23 cellular contexts compared by ENCODE assay signal in genomic region chr7:121793716-121794115, GRCh38.
DNase-seq lines count a peak whose midpoint lies in the region; ATAC-seq, FAIRE-seq and TF ChIP-seq lines count a peak whose summit lies in the region.
"Had no signal": no experiment of that assay in that cellular context is flagged by ENCODE, and none has a peak within 500 bp of the region (broad histone marks: within the 10 kb centered on the region; RNA-seq: fewer than 3 reads in every experiment).

No MANE protein-coding gene starts in this region.

- intact Hi-C loops in HepG2 (cut with micrococcal nuclease; ENCODE audit: unreplicated experiment): no loop called here
- intact Hi-C loops in right lobe of liver (cut with DNase I): no loop called here

- DNase-seq in HepG2 (ENCODE audit: low spot score) (no peak), right lobe of liver (no peak), astrocyte of the hippocampus (ENCODE audit: low read depth, low spot score) (peak; percentile 75), epithelial cell of esophagus (ENCODE audit: low read depth) (peak; percentile 41), NCI-H2107 (lab: John Stamatoyannopoulos, UW) (no peak)
- no peak for DNase-seq in stimulated activated CD4-positive, alpha-beta T cell treated with anti-CD3 and anti-CD28 coated beads, Interleukin-15, amount 100 ng/mL, for 24 hours
- DNase-seq: CD4-positive, alpha-beta T cell; COR-L47; GOT3; HCEC 1CT; IMR-90; NCI-H1417 treated with DMSO at 0.1 percent for 48 hours; NCI-H187 treated with DMSO at 0.1 percent for 48 hours; NCI-H2171; NCI-H524 treated with DMSO at 0.1 percent for 48 hours; NCI-H82; SJCRH30; T-cell had no signal

- H3K36me3 ChIP-seq in HepG2 (replicated peaks in 1 of 2; ENCODE audit: control insufficient read depth in 1 of 2, insufficient read depth in 2 of 2, low read length in 2 of 2) (no peaks in the 10 kb centered on the region), right lobe of liver (no peaks in the 10 kb centered on the region)
- H3K36me3 ChIP-seq: SJCRH30 had no signal

- no peak for TF ChIP-seq RAD21 in HepG2 (CRISPR knock-in tag; IDR thresholded peaks at IDR 0.05)

- H4K20me1 ChIP-seq in HepG2 (ENCODE audit: insufficient read depth, low read length): no peaks in the 10 kb centered on the region

- H3K4me2 ChIP-seq in HepG2 (ENCODE audit: low read depth, low read length): no peak overlapping the region

- H3K4me1 ChIP-seq in HepG2 (ENCODE audit: insufficient read depth, low read length): no peaks in the 10 kb centered on the region
- H3K4me1 ChIP-seq in right lobe of liver: no peaks in the 10 kb centered on the region
- H3K4me1 ChIP-seq: SJCRH30 had no signal

- no peak for FAIRE-seq in HepG2 (lab: Jason Lieb, UNC)
- FAIRE-seq: G401.6, GM18507, HTR-8/SVneo, RCC 7860 had no signal

- H3K27ac ChIP-seq in HepG2 (ENCODE audit: extremely low read length, insufficient read depth, low read length) (no peak overlapping the region), right lobe of liver (no peak overlapping the region)
- H3K27ac ChIP-seq: SJCRH30 had no signal

- BruUV-seq in HepG2 (replicated peaks; lab: Mats Ljungman, UMichigan): no TSS peak

- no peak overlapping the region for H3K4me3 ChIP-seq in HepG2 (replicated peaks in 1 of 3; ENCODE audit: insufficient read depth in 1 of 3, low read depth in 2 of 3, low read length in 3 of 3)
- no peak overlapping the region for H3K4me3 ChIP-seq in right lobe of liver
- H3K4me3 ChIP-seq in epithelial cell of esophagus (ENCODE audit: low read length): no peak overlapping the region
- H3K4me3 ChIP-seq: SJCRH30 had no signal

- H2AFZ ChIP-seq in HepG2 (ENCODE audit: low read length): no peak overlapping the region

- 0% methylated on average over 5 of the region's 5 CpGs for WGBS in HepG2 (ENCODE audit: low lambda C conversion rate)
- WGBS in right lobe of liver (ENCODE audit: insufficient coverage, low coverage, low lambda C conversion rate, missing lambda C conversion rate): 58% methylated on average over 5 of the region's 5 CpGs

- TF ChIP-seq EP300 in HepG2 (IDR thresholded peaks at IDR 0.05; ENCODE audit: low read depth in 2 of 2, low read length in 2 of 2) (no peak), HepG2 (CRISPR knock-in tag; IDR thresholded peaks at IDR 0.05; ENCODE audit: borderline replicate concordance) (no peak)

- TF ChIP-seq CTCF in HepG2 (CRISPR knock-in tag; IDR thresholded peaks at IDR 0.05) (no peak), right lobe of liver (IDR thresholded peaks at IDR 0.05) (no peak), epithelial cell of esophagus (IDR thresholded peaks at IDR 0.05; ENCODE audit: insufficient read depth, low read depth, low read length, missing control alignments) (no peak)

- POLR2A ChIA-PET in HepG2 (lab: Yijun Ruan, JAX): no interaction called here

- H3K9me3 ChIP-seq in HepG2 (ENCODE audit: low read length) (no peaks in the 10 kb centered on the region), right lobe of liver (no peaks in the 10 kb centered on the region)
- H3K9me3 ChIP-seq: SJCRH30 had no signal

- in situ Hi-C loops in HepG2 (cut with HindIII; ENCODE audit: extremely low pct_ligation_motif_present, low pct_unique_long_range_greater_than_20kb): no loop called here

- no peaks in the 10 kb centered on the region for H3K27me3 ChIP-seq in HepG2 (ENCODE audit: control insufficient read depth in 1 of 2, insufficient read depth in 2 of 2, low read length in 2 of 2)
- H3K27me3 ChIP-seq in right lobe of liver: no peaks in the 10 kb centered on the region
- H3K27me3 ChIP-seq: SJCRH30 had no signal

- no peak overlapping the region for H3K9ac ChIP-seq in HepG2 (ENCODE audit: insufficient read depth, low read depth, low read length)

- no peaks in the 10 kb centered on the region for H3K79me2 ChIP-seq in HepG2 (ENCODE audit: insufficient read depth, low read length)

- CTCF ChIA-PET in HepG2 (lab: Yijun Ruan, JAX; ENCODE audit: low intra/inter-chr PET ratio, low total read pairs): no interaction called here

- TF ChIP-seq POLR2A in HepG2 (IDR thresholded peaks at IDR 0.05; ENCODE audit: insufficient read depth in 1 of 2, low read depth in 2 of 2, low read length in 2 of 2) (no peak), right lobe of liver (IDR thresholded peaks at IDR 0.05) (no peak)

- ATAC-seq in HepG2: no peak
- no peak for ATAC-seq in right lobe of liver
- no peak for ATAC-seq in GM21390 (IDR thresholded peaks at IDR 0.05; ENCODE audit: unreplicated experiment)
- ATAC-seq: T-cell had no signal

TF ChIP-seq in HepG2, 621 proteins besides CTCF, POLR2A, EP300 and RAD21:
- TF ChIP-seq RAD51 (IDR thresholded peaks at IDR 0.05; ENCODE audit: borderline replicate concordance) (peak; percentile 35; the same call in 1 of the 2 replicates), ZNF646 (CRISPR knock-in tag; IDR thresholded peaks at IDR 0.05) (no peak), USF2 (IDR thresholded peaks at IDR 0.05; ENCODE audit: low read depth, low read length) (0 out of 2 replicates have a peak, but pooled peaks have one; percentile 20), USF2 (CRISPR knock-in tag; IDR thresholded peaks at IDR 0.05; ENCODE audit: borderline replicate concordance) (no peak)

Comparison
In these comparisons a context has a peak if more than half of its experiments do, and no peak if none do; other contexts are left out.
1. DNase-seq: peak in astrocyte of the hippocampus (single experiment) and epithelial cell of esophagus (single experiment); none in HepG2 (single experiment), right lobe of liver (0 of 3), NCI-H2107 (single experiment) and stimulated activated CD4-positive, alpha-beta T cell treated with anti-CD3 and anti-CD28 coated beads, Interleukin-15, amount 100 ng/mL, for 24 hours (single experiment).